1 cellular context compared by ENCODE assay signal in the genomic region with DNA sequence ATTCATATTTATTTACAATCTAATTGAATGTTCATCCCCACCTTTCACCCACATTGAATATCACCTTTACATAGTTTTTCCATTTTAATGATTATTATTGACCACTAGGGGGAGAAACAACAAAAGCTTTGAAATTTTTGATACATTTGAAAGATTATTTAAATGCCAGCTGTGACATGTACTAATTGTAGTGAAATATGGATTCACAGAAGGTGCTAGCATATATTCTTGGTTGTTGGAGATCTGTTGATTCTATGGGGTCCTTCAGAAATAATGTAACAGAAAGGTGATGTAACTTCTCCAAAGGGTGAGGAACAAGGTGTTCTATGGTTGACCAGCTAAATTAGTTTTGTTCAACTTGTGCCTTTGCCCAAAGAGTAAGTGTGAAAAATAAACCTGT.
TF ChIP-seq lines count a peak whose summit lies in the region.

No MANE protein-coding gene starts in this region.

TF ChIP-seq in K562, 482 proteins besides CTCF, POLR2A, EP300 and RAD21 (continued from another document):
- TF ChIP-seq, protein P1, sequence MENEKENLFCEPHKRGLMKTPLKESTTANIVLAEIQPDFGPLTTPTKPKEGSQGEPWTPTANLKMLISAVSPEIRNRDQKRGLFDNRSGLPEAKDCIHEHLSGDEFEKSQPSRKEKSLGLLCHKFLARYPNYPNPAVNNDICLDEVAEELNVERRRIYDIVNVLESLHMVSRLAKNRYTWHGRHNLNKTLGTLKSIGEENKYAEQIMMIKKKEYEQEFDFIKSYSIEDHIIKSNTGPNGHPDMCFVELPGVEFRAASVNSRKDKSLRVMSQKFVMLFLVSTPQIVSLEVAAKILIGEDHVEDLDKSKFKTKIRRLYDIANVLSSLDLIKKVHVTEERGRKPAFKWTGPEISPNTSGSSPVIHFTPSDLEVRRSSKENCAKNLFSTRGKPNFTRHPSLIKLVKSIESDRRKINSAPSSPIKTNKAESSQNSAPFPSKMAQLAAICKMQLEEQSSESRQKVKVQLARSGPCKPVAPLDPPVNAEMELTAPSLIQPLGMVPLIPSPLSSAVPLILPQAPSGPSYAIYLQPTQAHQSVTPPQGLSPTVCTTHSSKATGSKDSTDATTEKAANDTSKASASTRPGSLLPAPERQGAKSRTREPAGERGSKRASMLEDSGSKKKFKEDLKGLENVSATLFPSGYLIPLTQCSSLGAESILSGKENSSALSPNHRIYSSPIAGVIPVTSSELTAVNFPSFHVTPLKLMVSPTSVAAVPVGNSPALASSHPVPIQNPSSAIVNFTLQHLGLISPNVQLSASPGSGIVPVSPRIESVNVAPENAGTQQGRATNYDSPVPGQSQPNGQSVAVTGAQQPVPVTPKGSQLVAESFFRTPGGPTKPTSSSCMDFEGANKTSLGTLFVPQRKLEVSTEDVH (IDR thresholded peaks at IDR 0.05; ENCODE audit: low read depth, partially characterized antibody), result no peak
- TF ChIP-seq, protein P2, sequence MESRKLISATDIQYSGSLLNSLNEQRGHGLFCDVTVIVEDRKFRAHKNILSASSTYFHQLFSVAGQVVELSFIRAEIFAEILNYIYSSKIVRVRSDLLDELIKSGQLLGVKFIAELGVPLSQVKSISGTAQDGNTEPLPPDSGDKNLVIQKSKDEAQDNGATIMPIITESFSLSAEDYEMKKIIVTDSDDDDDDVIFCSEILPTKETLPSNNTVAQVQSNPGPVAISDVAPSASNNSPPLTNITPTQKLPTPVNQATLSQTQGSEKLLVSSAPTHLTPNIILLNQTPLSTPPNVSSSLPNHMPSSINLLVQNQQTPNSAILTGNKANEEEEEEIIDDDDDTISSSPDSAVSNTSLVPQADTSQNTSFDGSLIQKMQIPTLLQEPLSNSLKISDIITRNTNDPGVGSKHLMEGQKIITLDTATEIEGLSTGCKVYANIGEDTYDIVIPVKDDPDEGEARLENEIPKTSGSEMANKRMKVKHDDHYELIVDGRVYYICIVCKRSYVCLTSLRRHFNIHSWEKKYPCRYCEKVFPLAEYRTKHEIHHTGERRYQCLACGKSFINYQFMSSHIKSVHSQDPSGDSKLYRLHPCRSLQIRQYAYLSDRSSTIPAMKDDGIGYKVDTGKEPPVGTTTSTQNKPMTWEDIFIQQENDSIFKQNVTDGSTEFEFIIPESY (CRISPR knock-in tag; IDR thresholded peaks at IDR 0.05), result no peak
- TF ChIP-seq, protein P3, sequence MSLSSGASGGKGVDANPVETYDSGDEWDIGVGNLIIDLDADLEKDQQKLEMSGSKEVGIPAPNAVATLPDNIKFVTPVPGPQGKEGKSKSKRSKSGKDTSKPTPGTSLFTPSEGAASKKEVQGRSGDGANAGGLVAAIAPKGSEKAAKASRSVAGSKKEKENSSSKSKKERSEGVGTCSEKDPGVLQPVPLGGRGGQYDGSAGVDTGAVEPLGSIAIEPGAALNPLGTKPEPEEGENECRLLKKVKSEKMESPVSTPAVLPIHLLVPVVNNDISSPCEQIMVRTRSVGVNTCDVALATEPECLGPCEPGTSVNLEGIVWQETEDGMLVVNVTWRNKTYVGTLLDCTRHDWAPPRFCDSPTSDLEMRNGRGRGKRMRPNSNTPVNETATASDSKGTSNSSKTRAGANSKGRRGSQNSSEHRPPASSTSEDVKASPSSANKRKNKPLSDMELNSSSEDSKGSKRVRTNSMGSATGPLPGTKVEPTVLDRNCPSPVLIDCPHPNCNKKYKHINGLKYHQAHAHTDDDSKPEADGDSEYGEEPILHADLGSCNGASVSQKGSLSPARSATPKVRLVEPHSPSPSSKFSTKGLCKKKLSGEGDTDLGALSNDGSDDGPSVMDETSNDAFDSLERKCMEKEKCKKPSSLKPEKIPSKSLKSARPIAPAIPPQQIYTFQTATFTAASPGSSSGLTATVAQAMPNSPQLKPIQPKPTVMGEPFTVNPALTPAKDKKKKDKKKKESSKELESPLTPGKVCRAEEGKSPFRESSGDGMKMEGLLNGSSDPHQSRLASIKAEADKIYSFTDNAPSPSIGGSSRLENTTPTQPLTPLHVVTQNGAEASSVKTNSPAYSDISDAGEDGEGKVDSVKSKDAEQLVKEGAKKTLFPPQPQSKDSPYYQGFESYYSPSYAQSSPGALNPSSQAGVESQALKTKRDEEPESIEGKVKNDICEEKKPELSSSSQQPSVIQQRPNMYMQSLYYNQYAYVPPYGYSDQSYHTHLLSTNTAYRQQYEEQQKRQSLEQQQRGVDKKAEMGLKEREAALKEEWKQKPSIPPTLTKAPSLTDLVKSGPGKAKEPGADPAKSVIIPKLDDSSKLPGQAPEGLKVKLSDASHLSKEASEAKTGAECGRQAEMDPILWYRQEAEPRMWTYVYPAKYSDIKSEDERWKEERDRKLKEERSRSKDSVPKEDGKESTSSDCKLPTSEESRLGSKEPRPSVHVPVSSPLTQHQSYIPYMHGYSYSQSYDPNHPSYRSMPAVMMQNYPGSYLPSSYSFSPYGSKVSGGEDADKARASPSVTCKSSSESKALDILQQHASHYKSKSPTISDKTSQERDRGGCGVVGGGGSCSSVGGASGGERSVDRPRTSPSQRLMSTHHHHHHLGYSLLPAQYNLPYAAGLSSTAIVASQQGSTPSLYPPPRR (CRISPR knock-in tag; IDR thresholded peaks at IDR 0.05; ENCODE audit: borderline replicate concordance), result no peak
- no peak for TF ChIP-seq TARDBP (IDR thresholded peaks at IDR 0.05)
- no peak for TF ChIP-seq ATF1 (CRISPR knock-in tag; IDR thresholded peaks at IDR 0.05)
- no peak for TF ChIP-seq ATF1 (tag; IDR thresholded peaks at IDR 0.05)
- TF ChIP-seq, protein P4, sequence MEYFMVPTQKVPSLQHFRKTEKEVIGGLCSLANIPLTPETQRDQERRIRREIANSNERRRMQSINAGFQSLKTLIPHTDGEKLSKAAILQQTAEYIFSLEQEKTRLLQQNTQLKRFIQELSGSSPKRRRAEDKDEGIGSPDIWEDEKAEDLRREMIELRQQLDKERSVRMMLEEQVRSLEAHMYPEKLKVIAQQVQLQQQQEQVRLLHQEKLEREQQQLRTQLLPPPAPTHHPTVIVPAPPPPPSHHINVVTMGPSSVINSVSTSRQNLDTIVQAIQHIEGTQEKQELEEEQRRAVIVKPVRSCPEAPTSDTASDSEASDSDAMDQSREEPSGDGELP (CRISPR knock-in tag; IDR thresholded peaks at IDR 0.05; ENCODE audit: borderline replicate concordance), result no peak
- TF ChIP-seq SIN3B (IDR thresholded peaks at IDR 0.05; ENCODE audit: low read depth), result no peak
- no peak for TF ChIP-seq ZNF76 (CRISPR knock-in tag; IDR thresholded peaks at IDR 0.05; ENCODE audit: borderline replicate concordance)
